In the genomic region with DNA sequence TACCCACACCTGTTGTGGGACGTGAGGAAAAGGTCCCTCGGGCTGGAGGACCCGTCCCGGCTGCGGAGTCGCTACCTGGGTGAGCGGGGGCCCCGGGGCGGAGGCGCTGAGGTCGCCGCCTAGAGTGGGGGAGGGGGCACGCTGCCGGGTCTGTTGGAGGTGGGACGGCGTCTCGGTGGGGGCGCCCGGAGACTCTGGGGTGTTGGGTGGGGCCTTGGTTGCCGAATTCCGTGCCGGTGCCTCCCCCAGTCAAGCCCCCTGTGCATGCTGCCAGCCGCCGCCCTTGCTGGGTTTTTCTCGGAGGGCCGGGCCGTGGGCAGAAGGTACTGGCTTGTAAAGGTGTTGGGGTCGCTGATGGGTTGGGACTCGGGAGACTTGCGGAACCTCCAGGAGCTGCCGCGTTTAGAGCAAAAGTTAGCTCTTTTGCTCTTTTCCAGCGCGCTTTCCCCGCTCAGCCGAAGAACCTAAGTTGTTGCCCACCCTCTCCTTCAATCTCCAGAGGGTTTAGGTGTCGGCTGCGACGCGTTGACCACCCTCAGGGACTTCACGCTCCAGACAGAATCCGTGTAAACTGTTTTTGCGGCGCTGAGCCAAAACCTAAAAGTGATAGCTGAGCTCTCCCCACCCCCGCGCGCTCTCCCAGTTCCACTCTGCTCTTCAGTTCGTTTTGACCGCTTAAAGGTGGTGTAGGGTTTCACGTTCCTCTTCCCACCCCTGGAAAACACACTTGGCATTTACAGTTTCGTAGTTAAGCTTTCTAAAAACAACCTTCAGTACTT, we compare ENCODE assay signal across 8 cellular contexts. TPM values are rescaled to one million over a fixed set of nuclear protein-coding genes. Genes with fewer than 3 reads are reported as not detected.
A peak's percentile ranks its signal among the peaks of the same experiment; 100 is the strongest.
DNase-seq lines count a peak whose midpoint lies in the region; ATAC-seq and TF ChIP-seq lines count a peak whose summit lies in the region.

MPC2 (minus strand) TSS at position 143 of the 779 bp plus-strand sequence. CDS start 1,231 bp downstream, outside the sequence.

- no CpG with 5 or more reads among the region's 51 CpGs for WGBS in trophoblast cell (ENCODE audit: extremely low coverage, insufficient coverage, insufficient read length)
- 0% methylated on average over 19 to 27 of the region's 51 CpGs for WGBS in tibial nerve, 2 donors

- H3K79me2 ChIP-seq in MM.1S (ENCODE audit: low read length) (peaks cover 88% of the 10 kb centered on the region), trophoblast cell (ENCODE audit: control insufficient read depth, insufficient read depth, low read length, poor library complexity) (peaks cover 16% of the 10 kb centered on the region)

- H3K9me3 ChIP-seq in MM.1S (replicated peaks; ENCODE audit: insufficient read depth, low read length) (no peaks in the 10 kb centered on the region), SK-N-MC (ENCODE audit: low read depth, low read length) (no peaks in the 10 kb centered on the region), trophoblast cell (ENCODE audit: insufficient read depth, low read depth, low read length) (no peaks in the 10 kb centered on the region), tibial nerve (no peaks in the 10 kb centered on the region)

- H3K4me1 ChIP-seq in MM.1S (ENCODE audit: low read length): peaks cover 15% of the 10 kb centered on the region
- H3K4me1 ChIP-seq in trophoblast cell (ENCODE audit: control insufficient read depth in 1 of 2, insufficient read depth in 2 of 2, low read length in 2 of 2): peaks cover 0 to 2% of the 10 kb centered on the region in 2 experiments
- peaks cover 0 to 45% (median 19%) of the 10 kb centered on the region in 4 donors for H3K4me1 ChIP-seq in tibial nerve

- peak within 1 kb of the TSS; percentile 81 for H4K91ac ChIP-seq in trophoblast cell (ENCODE audit: low read depth, low read length)

- H3K27me3 ChIP-seq in MM.1S (replicated peaks; ENCODE audit: insufficient read depth, low read length) (no peaks in the 10 kb centered on the region), trophoblast cell (ENCODE audit: insufficient read depth, low read length) (no peaks in the 10 kb centered on the region), tibial nerve (no peaks in the 10 kb centered on the region)

- no peaks in the 10 kb centered on the region for H3K9me2 ChIP-seq in MM.1S (replicated peaks; ENCODE audit: insufficient read depth, low read length)

- intact Hi-C loops in Right ventricle myocardium superior (cut with DNase I): no loop called here

- peak within 1 kb of the TSS; percentile 75 for H4K8ac ChIP-seq in trophoblast cell (ENCODE audit: low read depth, low read length)

- H3K14ac ChIP-seq in trophoblast cell (ENCODE audit: low read length): peak within 1 kb of the TSS; percentile 96

- H2BK120ac ChIP-seq in trophoblast cell (ENCODE audit: insufficient read depth, low read length, poor library complexity): peak within 1 kb of the TSS; percentile 73

- H2AK5ac ChIP-seq in trophoblast cell (ENCODE audit: low read length): peak within 1 kb of the TSS; percentile 66

- no peak for TF ChIP-seq CTCF in MM.1S (IDR thresholded peaks at IDR 0.05; ENCODE audit: low read length)
- no peak for TF ChIP-seq CTCF in tibial nerve (IDR thresholded peaks at IDR 0.05)

- H4K12ac ChIP-seq in trophoblast cell (ENCODE audit: low read depth, low read length): peak within 1 kb of the TSS; percentile 78

- no peaks in the 10 kb centered on the region for H3K36me3 ChIP-seq in MM.1S (replicated peaks; ENCODE audit: insufficient read depth, low read length)
- no peaks in the 10 kb centered on the region for H3K36me3 ChIP-seq in SK-N-MC (ENCODE audit: insufficient read depth, low read length)
- H3K36me3 ChIP-seq in trophoblast cell (ENCODE audit: control insufficient read depth in 1 of 2, insufficient read depth in 2 of 2, low read length in 2 of 2): peaks cover under 1 to 2% of the 10 kb centered on the region in 2 experiments
- peaks cover 0 to 4% (median 0%) of the 10 kb centered on the region in 3 donors for H3K36me3 ChIP-seq in tibial nerve

- peaks cover 26% of the 10 kb centered on the region for H3F3A ChIP-seq in MM.1S (ENCODE audit: insufficient read depth, low read length)

- H4K20me1 ChIP-seq in MM.1S (ENCODE audit: insufficient read depth, low read length): no peaks in the 10 kb centered on the region

- H3K23ac ChIP-seq in trophoblast cell (ENCODE audit: low read length): no peak within 1 kb of the TSS

- peak; percentile 53 for ATAC-seq in Right ventricle myocardium superior (ENCODE audit: poor library complexity)

- no peak for TF ChIP-seq POLR2A in tibial nerve (IDR thresholded peaks at IDR 0.05)

- H3K79me1 ChIP-seq in trophoblast cell (ENCODE audit: low read length): peaks cover 17% of the 10 kb centered on the region

- peak within 1 kb of the TSS; percentile 82 for H3K4me3 ChIP-seq in MM.1S (ENCODE audit: low read length)
- H3K4me3 ChIP-seq in SK-N-MC: peak within 1 kb of the TSS; percentile 87
- peak within 1 kb of the TSS; percentile 87 for H3K4me3 ChIP-seq in trophoblast cell (ENCODE audit: low read depth, low read length)
- H3K4me3 ChIP-seq in tibial nerve: peak within 1 kb of the TSS; percentile 85 to 100 (median 96)

- TF ChIP-seq EP300 in tibial nerve (IDR thresholded peaks at IDR 0.05): peak in 1 of 2 donors; percentile 32

- peak within 1 kb of the TSS; percentile 83 for H3K18ac ChIP-seq in trophoblast cell (ENCODE audit: low read length)

- peak within 1 kb of the TSS; percentile 88 for H3K4ac ChIP-seq in trophoblast cell (ENCODE audit: low read depth, low read length)

- H3K9ac ChIP-seq in MM.1S (ENCODE audit: low read length): peak within 1 kb of the TSS; percentile 91
- H3K9ac ChIP-seq in SK-N-MC (ENCODE audit: insufficient read length): peak within 1 kb of the TSS; percentile 95
- peak within 1 kb of the TSS; percentile 88 for H3K9ac ChIP-seq in trophoblast cell (ENCODE audit: low read length)

- H2BK12ac ChIP-seq in trophoblast cell (ENCODE audit: low read length): peak within 1 kb of the TSS; percentile 15

- H2AFZ ChIP-seq in MM.1S (ENCODE audit: low read length) (peak within 1 kb of the TSS; percentile 83), trophoblast cell (ENCODE audit: insufficient read depth, low read length, poor library complexity) (peak within 1 kb of the TSS; percentile 37)

- H3K4me2 ChIP-seq in MM.1S (ENCODE audit: low read depth, low read length) (peak within 1 kb of the TSS; percentile 70), trophoblast cell (ENCODE audit: low read length) (peak within 1 kb of the TSS; percentile 84)

- peak within 1 kb of the TSS; percentile 87 for H2BK5ac ChIP-seq in trophoblast cell (ENCODE audit: low read depth, low read length, poor library complexity)

- peak; percentile 83 for DNase-seq in DMS53 (lab: John Stamatoyannopoulos, UW)
- DNase-seq in GOT3 (lab: John Stamatoyannopoulos, UW): peak; percentile 79
- DNase-seq in MM.1S: peak; percentile 74
- DNase-seq in SK-N-MC (ENCODE audit: low read depth, low spot score): no peak
- DNase-seq in activated naive CD8-positive, alpha-beta T cell treated with anti-CD3 and anti-CD28 coated beads, Interleukin-2, amount 50 U/mL, for 16 hours (ENCODE audit: low read depth, low spot score): peak; percentile 43
- DNase-seq in Right ventricle myocardium superior: peak; percentile 84
- peak; percentile 43 to 66 for DNase-seq in trophoblast cell
- peak; percentile 49 to 73 for DNase-seq in tibial nerve (ENCODE audit: low spot score in 2 of 2)

- H3K27ac ChIP-seq in MM.1S (ENCODE audit: low read length): peak within 1 kb of the TSS; percentile 93
- H3K27ac ChIP-seq in SK-N-MC: peak within 1 kb of the TSS; percentile 96
- H3K27ac ChIP-seq in trophoblast cell (ENCODE audit: low read depth, low read length): peak within 1 kb of the TSS; percentile 97
- peak within 1 kb of the TSS; percentile 94 to 99 (median 96) for H3K27ac ChIP-seq in tibial nerve

RNA-seq across cellular contexts. Expression of gene MPC2, which starts in this region (rescaled TPM):
- total RNA-seq in Right ventricle myocardium superior (221 TPM), tibial nerve (10 to 100 TPM; 16.1 to 22.4 (median 19.1) TPM)
- polyA plus RNA-seq in trophoblast cell (2013): 61.6 and 67.9 TPM in 2 replicates
